Comparison of ENCODE assay signal across 9 cellular contexts in genomic region chr15:41928637-41929620, GRCh38. TPM values are rescaled to one million over a fixed set of nuclear protein-coding genes. Genes with fewer than 3 reads are reported as not detected.
DNase-seq lines count a peak whose midpoint lies in the region; ATAC-seq and TF ChIP-seq lines count a peak whose summit lies in the region.
"Had no signal": no experiment of that assay in that cellular context is flagged by ENCODE, and none has a peak within 500 bp of the region (broad histone marks: within the 10 kb centered on the region; RNA-seq: fewer than 3 reads in every experiment).

No MANE protein-coding gene starts in this region.

- no peaks in the 10 kb centered on the region for H3K9me3 ChIP-seq in neural progenitor cell (ENCODE audit: low read depth)

- no peak overlapping the region for H3K4me3 ChIP-seq in neural progenitor cell

- no peak overlapping the region for H3K4me3 Mint-ChIP-seq in activated T-cell treated with anti-CD3 and anti-CD28 coated beads, Interleukin-2, amount 50 U/mL, for 24 hours
- no peak overlapping the region for H3K4me3 Mint-ChIP-seq in activated T-helper 17 cell treated with anti-CD3 and anti-CD28 coated beads, Interleukin-2, amount 50 U/mL, for 72 hours
- no peak overlapping the region for H3K4me3 Mint-ChIP-seq in neural progenitor cell

- no peaks in the 10 kb centered on the region for H3K79me2 ChIP-seq in neural progenitor cell (ENCODE audit: low read depth)

- H3K27me3 ChIP-seq in neural progenitor cell, result no peaks in the 10 kb centered on the region

- H3K27ac Mint-ChIP-seq in activated T-cell treated with anti-CD3 and anti-CD28 coated beads, Interleukin-2, amount 50 U/mL, for 24 hours, result peak overlapping the region; percentile 65
- peak overlapping the region; percentile 59 for H3K27ac Mint-ChIP-seq in activated T-helper 17 cell treated with anti-CD3 and anti-CD28 coated beads, Interleukin-2, amount 50 U/mL, for 72 hours
- H3K27ac Mint-ChIP-seq in neural progenitor cell, result no peak overlapping the region

- H3K36me3 ChIP-seq in neural progenitor cell, result no peaks in the 10 kb centered on the region

- no peak overlapping the region for H3K9ac ChIP-seq in neural progenitor cell

- H3K9me3 Mint-ChIP-seq in activated T-cell treated with anti-CD3 and anti-CD28 coated beads, Interleukin-2, amount 50 U/mL, for 24 hours, result no peaks in the 10 kb centered on the region
- no peaks in the 10 kb centered on the region for H3K9me3 Mint-ChIP-seq in activated T-helper 17 cell treated with anti-CD3 and anti-CD28 coated beads, Interleukin-2, amount 50 U/mL, for 72 hours
- no peaks in the 10 kb centered on the region for H3K9me3 Mint-ChIP-seq in neural progenitor cell

- peak; percentile 65 for ATAC-seq in HG02852 (IDR thresholded peaks at IDR 0.05; ENCODE audit: unreplicated experiment)
- ATAC-seq in activated T-helper 17 cell treated with anti-CD3 and anti-CD28 coated beads, Interleukin-2, amount 50 U/mL, for 72 hours (replicated peaks), result peak; percentile 44
- ATAC-seq in GM19328 (IDR thresholded peaks at IDR 0.05; ENCODE audit: unreplicated experiment), result no peak

- TF ChIP-seq CTCF in neural progenitor cell (IDR thresholded peaks at IDR 0.05), result no peak

- H2AFZ ChIP-seq in neural progenitor cell (replicated peaks), result no peak overlapping the region

- H3K4me2 ChIP-seq in neural progenitor cell, result no peak overlapping the region

- no peak for DNase-seq in activated T-cell treated with anti-CD3 and anti-CD28 coated beads, Interleukin-2, amount 50 U/mL, for 24 hours
- DNase-seq in activated T-cell treated with anti-CD3 and anti-CD28 coated beads, Interleukin-2, amount 50 U/mL, for 48 hours, result no peak
- DNase-seq in neural progenitor cell (ENCODE audit: low spot score), result peak; percentile 30
- DNase-seq in NK-92 (lab: John Stamatoyannopoulos, UW; ENCODE audit: unreplicated experiment), result no peak
- DNase-seq in activated CD4-positive, CD25-positive, alpha-beta regulatory T cell (lab: John Stamatoyannopoulos, UW), result no peak
- DNase-seq: DND-41 had no signal

- no peaks in the 10 kb centered on the region for H3K27me3 Mint-ChIP-seq in activated T-cell treated with anti-CD3 and anti-CD28 coated beads, Interleukin-2, amount 50 U/mL, for 24 hours
- no peaks in the 10 kb centered on the region for H3K27me3 Mint-ChIP-seq in activated T-helper 17 cell treated with anti-CD3 and anti-CD28 coated beads, Interleukin-2, amount 50 U/mL, for 72 hours
- peaks cover 3% of the 10 kb centered on the region for H3K27me3 Mint-ChIP-seq in neural progenitor cell (ENCODE audit: insufficient read depth, low read depth)

- no peak overlapping the region for H3K27ac ChIP-seq in neural progenitor cell

- peaks cover 18% of the 10 kb centered on the region for H3K4me1 ChIP-seq in neural progenitor cell

- peaks cover 3% of the 10 kb centered on the region for H3F3A ChIP-seq in neural progenitor cell (ENCODE audit: low read depth)

- peaks cover 47% of the 10 kb centered on the region for H3K36me3 Mint-ChIP-seq in activated T-cell treated with anti-CD3 and anti-CD28 coated beads, Interleukin-2, amount 50 U/mL, for 24 hours (ENCODE audit: low read depth)
- H3K36me3 Mint-ChIP-seq in activated T-helper 17 cell treated with anti-CD3 and anti-CD28 coated beads, Interleukin-2, amount 50 U/mL, for 72 hours (ENCODE audit: low read depth), result peaks cover 81% of the 10 kb centered on the region
- no peaks in the 10 kb centered on the region for H3K36me3 Mint-ChIP-seq in neural progenitor cell

- H3K4me1 Mint-ChIP-seq in activated T-cell treated with anti-CD3 and anti-CD28 coated beads, Interleukin-2, amount 50 U/mL, for 24 hours (ENCODE audit: low read depth), result peaks cover 47% of the 10 kb centered on the region
- H3K4me1 Mint-ChIP-seq in activated T-helper 17 cell treated with anti-CD3 and anti-CD28 coated beads, Interleukin-2, amount 50 U/mL, for 72 hours, result peaks cover 19% of the 10 kb centered on the region
- H3K4me1 Mint-ChIP-seq in neural progenitor cell, result peaks cover 18% of the 10 kb centered on the region

- H4K20me1 ChIP-seq in neural progenitor cell (ENCODE audit: low read depth), result no peaks in the 10 kb centered on the region

RNA-seq across cellular contexts. Expression of gene SPTBN5, which starts 35.1 kb away (rescaled TPM):
- total RNA-seq in activated T-helper 17 cell treated with anti-CD3 and anti-CD28 coated beads, Interleukin-2, amount 50 U/mL, for 72 hours, result 1 to 10 TPM; 2.4 to 4.9 TPM
- total RNA-seq in neural progenitor cell (ENCODE audit: low replicate concordance), result 0.15 TPM in 1 of 2 replicates, not detected in the other

RNA-seq across cellular contexts. Expression of gene EHD4, which starts 43.4 kb away (rescaled TPM):
- 10 to 100 TPM; 51.0 to 56.3 TPM for total RNA-seq in activated T-helper 17 cell treated with anti-CD3 and anti-CD28 coated beads, Interleukin-2, amount 50 U/mL, for 72 hours
- total RNA-seq in neural progenitor cell (ENCODE audit: low replicate concordance), result 6.9 and 11.9 TPM in 2 replicates
